Comparison of ENCODE assay signal across 7 cellular contexts in genomic region chr6:139290787-139291294, GRCh38. TPM values are rescaled to one million over a fixed set of nuclear protein-coding genes. Genes with fewer than 3 reads are reported as not detected.
DNase-seq lines count a peak whose midpoint lies in the region; ATAC-seq and TF ChIP-seq lines count a peak whose summit lies in the region.

No MANE protein-coding gene starts in this region.

- H3K4me1 Mint-ChIP-seq in brain (peaks cover 41% of the 10 kb centered on the region), Calu3 (ENCODE audit: low read depth, unreplicated experiment) (peaks cover 29% of the 10 kb centered on the region)

- H4K8ac ChIP-seq in mesenchymal stem cell (ENCODE audit: low read length), result no peak overlapping the region

- peak overlapping the region in 4 of 5 experiments; percentile 8 to 66 (median 52) for H3K4me3 Mint-ChIP-seq in brain
- H3K4me3 Mint-ChIP-seq in Calu3 (ENCODE audit: low read depth, unreplicated experiment), result no peak overlapping the region

- H2BK12ac ChIP-seq in mesenchymal stem cell (ENCODE audit: low read length in 2 of 2), result no peak overlapping the region

- peak overlapping the region in 4 of 5 experiments; percentile 47 to 90 (median 62) for H3K27ac Mint-ChIP-seq in brain
- H3K27ac Mint-ChIP-seq in Calu3 (ENCODE audit: unreplicated experiment), result no peak overlapping the region

- H4K20me1 ChIP-seq in Loucy (ENCODE audit: insufficient read depth, low read length, poor library complexity, severe bottlenecking), result no peaks in the 10 kb centered on the region

- H3K4me2 ChIP-seq in Loucy (ENCODE audit: low read depth, low read length, poor library complexity, severe bottlenecking), result peak overlapping the region; percentile 82
- no peak overlapping the region for H3K4me2 ChIP-seq in mesenchymal stem cell (ENCODE audit: low read length, poor library complexity, severe bottlenecking)

- H3K36me3 ChIP-seq in Loucy (ENCODE audit: insufficient read depth, low read length) (no peaks in the 10 kb centered on the region), mesenchymal stem cell (ENCODE audit: control insufficient read depth in 1 of 2, insufficient read depth in 2 of 2, low read depth in 1 of 2, low read length in 2 of 2) (no peaks in the 10 kb centered on the region)

- H3K23ac ChIP-seq in mesenchymal stem cell (ENCODE audit: low read length in 2 of 2), result no peak overlapping the region

- H3K14ac ChIP-seq in mesenchymal stem cell (ENCODE audit: low read length in 2 of 2), result no peak overlapping the region

- peak; percentile 73 for ATAC-seq in GM18508 (IDR thresholded peaks at IDR 0.05; ENCODE audit: insufficient read depth, unreplicated experiment)
- ATAC-seq in GM21825 (IDR thresholded peaks at IDR 0.05; ENCODE audit: unreplicated experiment), result peak; percentile 70

- intact Hi-C loops in Calu3 (cut with micrococcal nuclease; ENCODE audit: unreplicated experiment), result no loop called here

- H3K18ac ChIP-seq in mesenchymal stem cell (ENCODE audit: low read depth in 1 of 2, low read length in 2 of 2), result no peak overlapping the region

- H3F3A ChIP-seq in Loucy (ENCODE audit: low read depth), result peaks cover 6% of the 10 kb centered on the region

- H3K27me3 Mint-ChIP-seq in brain (peaks cover 5% of the 10 kb centered on the region), Calu3 (ENCODE audit: unreplicated experiment) (no peaks in the 10 kb centered on the region)

- H2BK15ac ChIP-seq in mesenchymal stem cell (ENCODE audit: low read depth, poor library complexity, severe bottlenecking), result no peak overlapping the region

- no peak overlapping the region for H3K27ac ChIP-seq in mesenchymal stem cell (ENCODE audit: low read length, poor library complexity, severe bottlenecking)

- H3K9me3 ChIP-seq in Loucy (ENCODE audit: insufficient read depth, low read depth, low read length) (no peaks in the 10 kb centered on the region), mesenchymal stem cell (ENCODE audit: control insufficient read depth, low read length) (no peaks in the 10 kb centered on the region)

- no peak overlapping the region for H2BK5ac ChIP-seq in mesenchymal stem cell (ENCODE audit: low read depth, low read length, poor library complexity, severe bottlenecking)

- H3K79me2 ChIP-seq in Loucy (ENCODE audit: insufficient read depth, low read length), result no peaks in the 10 kb centered on the region

- DNase-seq in mesenchymal stem cell, result peak; percentile 83
- no peak for DNase-seq in Calu3
- no peak for DNase-seq in kidney glomerular epithelial cell (lab: John Stamatoyannopoulos, UW)

- H3K4ac ChIP-seq in mesenchymal stem cell (ENCODE audit: low read depth in 1 of 2, low read length in 2 of 2), result no peak overlapping the region

- H3K9ac ChIP-seq in Loucy (ENCODE audit: low read depth, low read length, poor library complexity, severe bottlenecking) (peak overlapping the region; percentile 67), mesenchymal stem cell (ENCODE audit: low read length) (peak overlapping the region; percentile 88)

- H3K4me3 ChIP-seq in Loucy (ENCODE audit: low read length, poor library complexity, severe bottlenecking) (peak overlapping the region; percentile 69), mesenchymal stem cell (ENCODE audit: insufficient read depth in 1 of 2, low read depth in 1 of 2, low read length in 2 of 2) (no peak overlapping the region)

- TF ChIP-seq CTCF in Loucy (conservative IDR thresholded peaks at IDR 0.05; ENCODE audit: low read length) (no peak), brain (conservative IDR thresholded peaks at IDR 0.05) (no peak), Calu3 (IDR thresholded peaks at IDR 0.05; ENCODE audit: unreplicated experiment) (no peak)

- no peaks in the 10 kb centered on the region for H3K9me2 ChIP-seq in Loucy (replicated peaks; ENCODE audit: low read depth, low read length)

- no TSS peak for BruUV-seq in Calu3 (replicated peaks; lab: Mats Ljungman, UMichigan)

- H3K27me3 ChIP-seq in Loucy (ENCODE audit: insufficient read depth, low read length, poor library complexity, severe bottlenecking), result no peaks in the 10 kb centered on the region
- H3K27me3 ChIP-seq in mesenchymal stem cell (ENCODE audit: control insufficient read depth in 1 of 2, insufficient read depth in 1 of 2, low read length in 2 of 2), result no peaks in the 10 kb centered on the region

- no peak overlapping the region for H4K91ac ChIP-seq in mesenchymal stem cell (ENCODE audit: low read length)

- peaks cover 0 to 5% (median under 1%) of the 10 kb centered on the region in 5 experiments for H3K9me3 Mint-ChIP-seq in brain
- H3K9me3 Mint-ChIP-seq in Calu3 (ENCODE audit: low read depth, unreplicated experiment), result no peaks in the 10 kb centered on the region

- H3K36me3 Mint-ChIP-seq in brain (no peaks in the 10 kb centered on the region), Calu3 (ENCODE audit: insufficient read depth, unreplicated experiment) (no peaks in the 10 kb centered on the region)

- peaks cover 32% of the 10 kb centered on the region for H3K4me1 ChIP-seq in Loucy (ENCODE audit: insufficient read depth, low read length, poor library complexity, severe bottlenecking)
- peaks cover 4% of the 10 kb centered on the region for H3K4me1 ChIP-seq in mesenchymal stem cell (ENCODE audit: control insufficient read depth, insufficient read depth, low read depth, low read length)

- CTCF ChIA-PET in Calu3 (lab: Charles Lee), result no interaction called here

- H3K79me1 ChIP-seq in mesenchymal stem cell (replicated peaks; ENCODE audit: low read length, poor library complexity, severe bottlenecking), result no peaks in the 10 kb centered on the region

- no peak overlapping the region for H2AK5ac ChIP-seq in mesenchymal stem cell (ENCODE audit: low read length, severe bottlenecking)

- H2AFZ ChIP-seq in Loucy (ENCODE audit: low read length) (peak overlapping the region; percentile 70), mesenchymal stem cell (ENCODE audit: low read depth, low read length) (no peak overlapping the region)

- WGBS in mesenchymal stem cell, result 19% methylated on average over 3 of the region's 4 CpGs

- H2BK120ac ChIP-seq in mesenchymal stem cell (ENCODE audit: low read depth, low read length), result no peak overlapping the region

RNA-seq across cellular contexts. Expression of gene TXLNB, which starts 1.0 kb away (rescaled TPM):
- 1.8 TPM for polyA plus RNA-seq in brain (ENCODE audit: insufficient read depth, low read depth, low replicate concordance)
- polyA plus RNA-seq in mesenchymal stem cell (2013, experiment 1 of 2), result 0.55 TPM
- polyA plus RNA-seq in mesenchymal stem cell (2013, experiment 2 of 2), result 0.67 TPM
- total RNA-seq in Calu3 (2022), result 0.07 TPM in 1 of 2 replicates, not detected in the other
